Comparison of ENCODE assay signal across 21 cellular contexts in the genomic region with DNA sequence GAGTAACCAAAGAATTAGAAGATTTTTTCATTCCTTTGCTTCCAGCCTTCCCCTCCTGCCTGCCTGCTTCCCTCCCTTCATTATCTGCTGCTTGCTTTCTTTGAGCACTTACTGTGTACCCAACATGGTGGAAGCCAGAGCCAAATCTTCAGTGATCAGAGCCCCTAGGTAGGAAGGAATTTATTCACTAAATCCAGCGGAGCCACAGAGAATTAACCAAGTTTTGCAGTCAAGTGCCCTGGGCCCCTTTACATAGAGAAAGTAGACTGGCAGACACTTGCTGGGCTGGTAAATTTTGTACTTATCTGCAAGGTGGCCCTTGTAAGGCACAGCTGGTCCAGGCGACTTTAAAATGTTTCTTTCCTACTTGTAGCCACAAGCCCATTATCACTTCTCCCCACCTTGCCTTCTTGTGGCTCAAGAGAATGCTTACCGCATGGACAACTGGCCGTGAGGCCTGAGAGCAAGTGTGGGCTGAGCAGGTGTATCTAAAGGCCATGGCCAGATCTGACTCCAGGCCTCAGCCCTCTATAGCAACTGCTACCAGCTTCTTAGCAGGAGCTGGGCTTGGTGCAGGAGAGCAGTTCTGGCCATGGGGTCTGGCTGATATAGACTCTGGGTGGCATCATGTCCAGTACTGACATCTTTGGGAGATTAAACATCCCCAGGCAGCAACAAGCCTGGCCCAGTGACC. TPM values are rescaled to one million over a fixed set of nuclear protein-coding genes. Genes with fewer than 3 reads are reported as not detected.
DNase-seq lines count a peak whose midpoint lies in the region; ATAC-seq and TF ChIP-seq lines count a peak whose summit lies in the region.
"Had no signal": no experiment of that assay in that cellular context is flagged by ENCODE, and none has a peak within 500 bp of the region (broad histone marks: within the 10 kb centered on the region; RNA-seq: fewer than 3 reads in every experiment).

No MANE protein-coding gene starts in this region.

- no peak overlapping the region for H3K27ac ChIP-seq in left ventricle myocardium inferior (replicated peaks)
- peak overlapping the region in 48 of 59 donors; percentile 2 to 96 (median 70) for H3K27ac ChIP-seq in dorsolateral prefrontal cortex
- H3K27ac ChIP-seq: BLaER1 treated with 17β-estradiol and CSF1 and Interleukin-3, amounts not matched to agents 10 nM and 100 nM; skin epidermis had no signal

- H3K4me3 ChIP-seq in left ventricle myocardium inferior (no peak overlapping the region), dorsolateral prefrontal cortex (no peak overlapping the region), foreskin fibroblast (ENCODE audit: low read depth in 1 of 2, low read length in 2 of 2) (no peak overlapping the region)
- H3K4me3 ChIP-seq: BLaER1 treated with 17β-estradiol and CSF1 and Interleukin-3, amounts not matched to agents 10 nM and 100 nM; skin epidermis had no signal

- intact Hi-C loops in cardiac septum (cut with DNase I) (no loop called here), left ventricle myocardium inferior (cut with micrococcal nuclease) (no loop called here), dorsolateral prefrontal cortex (cut with DNase I) (no loop called here)

- H3K4me1 Mint-ChIP-seq in neural crest cell = peaks cover 4% of the 10 kb centered on the region
- H3K4me1 Mint-ChIP-seq: activated naive CD4-positive, alpha-beta T cell treated with anti-CD3 and anti-CD28 coated beads, Interleukin-2, amount 10 ng/mL, durations not matched to agents 7 days and 5 days; IgD-negative memory B cell had no signal

- peaks cover 52% of the 10 kb centered on the region for H3K4me1 ChIP-seq in left ventricle myocardium inferior

- H3K4me3 Mint-ChIP-seq in neural crest cell = peak overlapping the region; percentile 22
- H3K4me3 Mint-ChIP-seq: activated naive CD4-positive, alpha-beta T cell treated with anti-CD3 and anti-CD28 coated beads, Interleukin-2, amount 10 ng/mL, durations not matched to agents 7 days and 5 days; IgD-negative memory B cell had no signal

- H3K27me3 Mint-ChIP-seq in neural crest cell (ENCODE audit: low read depth) = peaks cover 20% of the 10 kb centered on the region

- DNase-seq in cardiac septum (ENCODE audit: low spot score) = peak; percentile 47
- no peak for DNase-seq in left ventricle myocardium inferior
- DNase-seq in dorsolateral prefrontal cortex = peak in 1 of 10 donors; percentile 31
- DNase-seq in neural crest cell (ENCODE audit: low read depth, low spot score) = no peak
- DNase-seq in DMS153 (lab: John Stamatoyannopoulos, UW) = no peak
- DNase-seq in foreskin fibroblast = no peak
- no peak for DNase-seq in SW480 (ENCODE audit: low spot score)
- DNase-seq: activated CD4-positive, alpha-beta T cell treated with anti-CD3 and anti-CD28 coated beads, Interleukin-2, amount 50 U/mL, for 4 hours; activated naive CD4-positive, alpha-beta T cell treated with anti-CD3 and anti-CD28 coated beads, Interleukin-2, amount 10 ng/mL, durations not matched to agents 7 days and 5 days; activated T-cell treated with anti-CD3 and anti-CD28 coated beads for 4 hours; dermis blood vessel endothelial cell; GF-D8; NCI-H2029; NCI-H446; NK-92 treated with Interleukin-12 subunit alpha and Interleukin-12 subunit beta, amount 100 ng/mL, for 24 hours; stimulated activated CD4-positive, alpha-beta T cell treated with anti-CD3 and anti-CD28 coated beads, Interleukin-4, amount 100 ng/mL, for 4 hours; SW 1271 had no signal

- H3K9me3 ChIP-seq in left ventricle myocardium inferior (replicated peaks) = no peaks in the 10 kb centered on the region
- H3K9me3 ChIP-seq: BLaER1 treated with 17β-estradiol and CSF1 and Interleukin-3, amounts not matched to agents 10 nM and 100 nM had no signal

- no peak for ATAC-seq in HG02678 (IDR thresholded peaks at IDR 0.05; ENCODE audit: unreplicated experiment)

- no peaks in the 10 kb centered on the region for H3K36me3 Mint-ChIP-seq in neural crest cell (ENCODE audit: low read depth)
- H3K36me3 Mint-ChIP-seq: activated naive CD4-positive, alpha-beta T cell treated with anti-CD3 and anti-CD28 coated beads, Interleukin-2, amount 10 ng/mL, durations not matched to agents 7 days and 5 days had no signal

- H3K27me3 ChIP-seq in left ventricle myocardium inferior (ENCODE audit: low read depth) (no peaks in the 10 kb centered on the region), dorsolateral prefrontal cortex (no peaks in the 10 kb centered on the region)

- no peaks in the 10 kb centered on the region for H3K36me3 ChIP-seq in left ventricle myocardium inferior
- H3K36me3 ChIP-seq: BLaER1 treated with 17β-estradiol and CSF1 and Interleukin-3, amounts not matched to agents 10 nM and 100 nM had no signal

- TF ChIP-seq CTCF in left ventricle myocardium inferior (IDR thresholded peaks at IDR 0.05; ENCODE audit: borderline replicate concordance) (no peak), dorsolateral prefrontal cortex (IDR thresholded peaks at IDR 0.05 in 54 of 56, conservative IDR thresholded peaks at IDR 0.05 in 2 of 56; ENCODE audit: low read depth in 1 of 56, partially characterized antibody in 56 of 56) (no peak), neural crest cell (conservative IDR thresholded peaks at IDR 0.05) (no peak), foreskin fibroblast (IDR thresholded peaks at IDR 0.05; ENCODE audit: low read depth, low read length) (no peak)

- H3K27ac Mint-ChIP-seq in neural crest cell (ENCODE audit: unreplicated experiment) = no peak overlapping the region
- H3K27ac Mint-ChIP-seq: activated naive CD4-positive, alpha-beta T cell treated with anti-CD3 and anti-CD28 coated beads, Interleukin-2, amount 10 ng/mL, durations not matched to agents 7 days and 5 days had no signal

- H3K9me3 Mint-ChIP-seq in neural crest cell = no peaks in the 10 kb centered on the region
- H3K9me3 Mint-ChIP-seq: activated naive CD4-positive, alpha-beta T cell treated with anti-CD3 and anti-CD28 coated beads, Interleukin-2, amount 10 ng/mL, durations not matched to agents 7 days and 5 days; IgD-negative memory B cell had no signal

RNA-seq across cellular contexts. Expression of gene UNC5B, which starts 11.1 kb away (rescaled TPM):
- total RNA-seq in cardiac septum (22.4 TPM), left ventricle myocardium inferior (15.6 TPM), dorsolateral prefrontal cortex (10 to 100 TPM; 12.3 to 77.7 (median 23.7) TPM), neural crest cell (1.3 TPM in 2 replicates)
